ENCODE assay signal across 7 cellular contexts in the genomic region with DNA sequence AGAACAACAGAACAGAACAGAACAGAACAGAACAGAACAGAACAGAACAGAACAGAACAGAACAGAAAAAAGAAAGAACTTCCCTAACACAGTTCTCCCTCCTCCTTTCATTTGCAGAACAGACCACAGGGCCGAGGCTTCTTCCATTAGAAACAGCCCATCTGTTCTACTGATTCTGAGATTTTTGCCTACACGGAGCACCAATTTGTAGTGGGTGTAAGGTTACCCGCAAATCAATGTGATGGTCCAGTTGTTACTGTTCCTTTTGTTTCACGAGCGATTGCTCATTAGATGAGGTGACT. TPM values are rescaled to one million over a fixed set of nuclear protein-coding genes. Genes with fewer than 3 reads are reported as not detected.
DNase-seq lines count a peak whose midpoint lies in the region; ATAC-seq lines count a peak whose summit lies in the region.

No MANE protein-coding gene starts in this region.

- H3K36me3 ChIP-seq in HUES6 (ENCODE audit: control insufficient read depth, insufficient read depth, low read length), result no peaks in the 10 kb centered on the region
- no peaks in the 10 kb centered on the region for H3K36me3 ChIP-seq in iPS-15b (ENCODE audit: control insufficient read depth, insufficient read depth, low read length)

- DNase-seq in stimulated activated naive B cell treated with anti-CD40 and anti-IgM and Interleukin-4, amounts not matched to agents 10 μg/mL and 1 μg/mL and 100 μg/mL, for 72 hours, result no peak
- no peak for DNase-seq in stimulated activated CD4-positive, alpha-beta T cell treated with anti-CD3 and anti-CD28 coated beads, Interleukin-12 subunit alpha, Interleukin-12 subunit beta, amount 100 ng/mL, for 4 hours

- H3K4me3 ChIP-seq in HUES6 (ENCODE audit: low read depth, low read length) (peak overlapping the region; percentile 53), iPS-15b (ENCODE audit: low read depth, low read length) (peak overlapping the region; percentile 59)

- H3K9me3 ChIP-seq in HUES6 (ENCODE audit: control insufficient read depth, insufficient read depth, low read depth, low read length) (no peaks in the 10 kb centered on the region), iPS-15b (ENCODE audit: control insufficient read depth, insufficient read depth, low read length) (no peaks in the 10 kb centered on the region)

- H3K4me1 ChIP-seq in HUES6 (ENCODE audit: control insufficient read depth, insufficient read depth, low read length) (peaks cover 24% of the 10 kb centered on the region), iPS-15b (ENCODE audit: control insufficient read depth, insufficient read depth, low read length) (peaks cover 9% of the 10 kb centered on the region)

- no peaks in the 10 kb centered on the region for H3K27me3 Mint-ChIP-seq in activated T-helper 17 cell treated with anti-CD3 and anti-CD28 coated beads, Interleukin-2, amount 50 U/mL, for 72 hours
- no peaks in the 10 kb centered on the region for H3K27me3 Mint-ChIP-seq in stimulated activated naive B cell treated with anti-CD40 and anti-IgM and Interleukin-4, amounts not matched to agents 10 μg/mL and 1 μg/mL and 100 μg/mL, for 72 hours

- no peaks in the 10 kb centered on the region for H3K9me3 Mint-ChIP-seq in activated T-helper 17 cell treated with anti-CD3 and anti-CD28 coated beads, Interleukin-2, amount 50 U/mL, for 72 hours
- no peaks in the 10 kb centered on the region for H3K9me3 Mint-ChIP-seq in stimulated activated naive B cell treated with anti-CD40 and anti-IgM and Interleukin-4, amounts not matched to agents 10 μg/mL and 1 μg/mL and 100 μg/mL, for 72 hours

- H3K27me3 ChIP-seq in HUES6 (ENCODE audit: control insufficient read depth, insufficient read depth, low read length) (no peaks in the 10 kb centered on the region), iPS-15b (ENCODE audit: control insufficient read depth, insufficient read depth, low read length) (peaks cover 6% of the 10 kb centered on the region)

- no peak overlapping the region for H3K27ac ChIP-seq in HUES6 (ENCODE audit: low read depth, low read length)

- H3K36me3 Mint-ChIP-seq in activated T-helper 17 cell treated with anti-CD3 and anti-CD28 coated beads, Interleukin-2, amount 50 U/mL, for 72 hours (ENCODE audit: low read depth), result no peaks in the 10 kb centered on the region
- peaks cover 15 to 18% of the 10 kb centered on the region in 2 donors for H3K36me3 Mint-ChIP-seq in stimulated activated naive B cell treated with anti-CD40 and anti-IgM and Interleukin-4, amounts not matched to agents 10 μg/mL and 1 μg/mL and 100 μg/mL, for 72 hours

- no peak for ATAC-seq in activated T-helper 17 cell treated with anti-CD3 and anti-CD28 coated beads, Interleukin-2, amount 50 U/mL, for 72 hours (replicated peaks)
- no peak for ATAC-seq in stimulated activated naive B cell treated with anti-CD40 and anti-IgM and Interleukin-4, amounts not matched to agents 10 μg/mL and 1 μg/mL and 100 μg/mL, for 72 hours (replicated peaks)
- ATAC-seq in GM18873 (IDR thresholded peaks at IDR 0.05; ENCODE audit: low FRiP score, unreplicated experiment) (no peak), HG03520 (IDR thresholded peaks at IDR 0.05; ENCODE audit: unreplicated experiment) (no peak)

- peak overlapping the region; percentile 3 for H3K9ac ChIP-seq in HUES6 (ENCODE audit: low read length)
- no peak overlapping the region for H3K9ac ChIP-seq in iPS-15b (ENCODE audit: low read depth, low read length)

- H3K4me3 Mint-ChIP-seq in activated T-helper 17 cell treated with anti-CD3 and anti-CD28 coated beads, Interleukin-2, amount 50 U/mL, for 72 hours, result peak overlapping the region; percentile 78
- peak overlapping the region; percentile 76 to 83 for H3K4me3 Mint-ChIP-seq in stimulated activated naive B cell treated with anti-CD40 and anti-IgM and Interleukin-4, amounts not matched to agents 10 μg/mL and 1 μg/mL and 100 μg/mL, for 72 hours

- peak overlapping the region; percentile 65 for H3K27ac Mint-ChIP-seq in activated T-helper 17 cell treated with anti-CD3 and anti-CD28 coated beads, Interleukin-2, amount 50 U/mL, for 72 hours
- peak overlapping the region; percentile 80 for H3K27ac Mint-ChIP-seq in stimulated activated naive B cell treated with anti-CD40 and anti-IgM and Interleukin-4, amounts not matched to agents 10 μg/mL and 1 μg/mL and 100 μg/mL, for 72 hours

- peaks cover 35% of the 10 kb centered on the region for H3K4me1 Mint-ChIP-seq in activated T-helper 17 cell treated with anti-CD3 and anti-CD28 coated beads, Interleukin-2, amount 50 U/mL, for 72 hours
- peaks cover 40 to 56% of the 10 kb centered on the region in 2 donors for H3K4me1 Mint-ChIP-seq in stimulated activated naive B cell treated with anti-CD40 and anti-IgM and Interleukin-4, amounts not matched to agents 10 μg/mL and 1 μg/mL and 100 μg/mL, for 72 hours

RNA-seq across cellular contexts. Expression of gene OGFRL1, which starts 0.7 kb away (rescaled TPM):
- total RNA-seq in activated T-helper 17 cell treated with anti-CD3 and anti-CD28 coated beads, Interleukin-2, amount 50 U/mL, for 72 hours, result 1 to 10 TPM; 2.2 to 7.7 TPM
